ENCODE assay signal across 1 cellular context in the genomic region with DNA sequence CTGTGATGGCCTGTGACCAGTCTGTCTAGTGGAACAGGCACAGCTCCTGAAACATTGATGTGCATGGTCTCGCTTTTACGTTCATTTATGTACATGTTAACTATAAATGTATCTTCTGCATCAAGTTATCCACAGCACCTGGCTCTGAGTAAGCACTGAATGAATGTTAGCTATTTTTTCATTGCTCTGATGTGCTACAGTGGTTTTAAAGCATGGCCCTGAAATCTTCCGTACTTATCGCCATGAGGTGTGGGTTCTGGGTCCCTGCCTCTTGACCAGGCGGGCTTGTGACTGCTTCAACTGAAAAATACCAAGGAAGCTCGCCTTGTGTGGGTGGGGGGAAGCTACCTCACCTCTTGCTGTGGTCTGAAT.
TF ChIP-seq lines count a peak whose summit lies in the region.

No MANE protein-coding gene starts in this region.

TF ChIP-seq in HepG2, 621 proteins besides CTCF, POLR2A, EP300 and RAD21:
- TF ChIP-seq TMF1 (CRISPR knock-in tag; IDR thresholded peaks at IDR 0.05; ENCODE audit: low read depth): no peak
- TF ChIP-seq NFE2 (CRISPR knock-in tag; IDR thresholded peaks at IDR 0.05): no peak
- no peak for TF ChIP-seq NCOA2 (CRISPR knock-in tag; IDR thresholded peaks at IDR 0.05)
- no peak for TF ChIP-seq SMAD9 (CRISPR knock-in tag; IDR thresholded peaks at IDR 0.05)
- no peak for TF ChIP-seq ZNF652 (CRISPR knock-in tag; IDR thresholded peaks at IDR 0.05; ENCODE audit: borderline replicate concordance, low read depth)
